ENCODE assay signal across 1 cellular context in the genomic region with DNA sequence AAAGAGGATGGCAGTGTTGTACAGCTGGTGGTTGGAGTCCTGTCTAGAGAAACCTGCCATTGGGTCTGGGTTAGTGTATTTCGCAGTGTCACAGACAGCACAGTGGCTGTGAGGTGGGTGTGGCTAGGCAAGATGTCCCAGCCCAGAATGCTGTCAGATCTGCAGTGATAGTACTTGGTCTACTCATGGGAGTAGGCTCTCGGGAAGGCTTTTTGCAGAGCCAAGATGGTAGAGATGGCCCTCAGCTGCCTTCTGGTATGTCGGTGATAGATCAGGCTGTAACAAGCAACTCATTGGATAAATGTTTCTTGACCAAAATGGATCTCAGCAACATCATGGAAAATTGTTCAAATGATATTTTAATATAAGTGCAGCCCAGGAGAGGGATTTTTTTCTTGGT.
TF ChIP-seq lines count a peak whose summit lies in the region.

No MANE protein-coding gene starts in this region.

TF ChIP-seq in K562, 482 proteins besides CTCF, POLR2A, EP300 and RAD21 (continued from another document):
- TF ChIP-seq, protein P1, sequence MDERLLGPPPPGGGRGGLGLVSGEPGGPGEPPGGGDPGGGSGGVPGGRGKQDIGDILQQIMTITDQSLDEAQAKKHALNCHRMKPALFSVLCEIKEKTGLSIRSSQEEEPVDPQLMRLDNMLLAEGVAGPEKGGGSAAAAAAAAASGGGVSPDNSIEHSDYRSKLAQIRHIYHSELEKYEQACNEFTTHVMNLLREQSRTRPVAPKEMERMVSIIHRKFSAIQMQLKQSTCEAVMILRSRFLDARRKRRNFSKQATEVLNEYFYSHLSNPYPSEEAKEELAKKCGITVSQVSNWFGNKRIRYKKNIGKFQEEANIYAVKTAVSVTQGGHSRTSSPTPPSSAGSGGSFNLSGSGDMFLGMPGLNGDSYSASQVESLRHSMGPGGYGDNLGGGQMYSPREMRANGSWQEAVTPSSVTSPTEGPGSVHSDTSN (CRISPR knock-in tag; IDR thresholded peaks at IDR 0.05; ENCODE audit: low read depth): no peak
- TF ChIP-seq, protein P1 (tag; conservative IDR thresholded peaks at IDR 0.05; ENCODE audit: low read depth): peak; percentile 51
- TF ChIP-seq JUND (IDR thresholded peaks at IDR 0.05; ENCODE audit: borderline replicate concordance, low read depth, low read length) (peak; percentile 42), JUND (tag; IDR thresholded peaks at IDR 0.05; ENCODE audit: borderline replicate concordance, low read depth, low read length) (peak; percentile 47; the same call in 1 of the 3 replicates), ZNF75A (CRISPR knock-in tag; IDR thresholded peaks at IDR 0.05) (no peak), RBM22 (IDR thresholded peaks at IDR 0.05; ENCODE audit: low read depth, low read length, poor library complexity, severe bottlenecking) (no peak), PTBP1 (IDR thresholded peaks at IDR 0.05; ENCODE audit: low read depth, low read length) (no peak), FOXJ2 (tag; IDR thresholded peaks at IDR 0.05) (peak; percentile 69; the same call in 1 of the 2 replicates), NELFE (IDR thresholded peaks at IDR 0.05; ENCODE audit: insufficient read depth, insufficient read length) (no peak), NFXL1 (CRISPR knock-in tag; IDR thresholded peaks at IDR 0.05) (no peak), CTBP1 (IDR thresholded peaks at IDR 0.05; ENCODE audit: borderline replicate concordance) (peak; percentile 76; the same call in 1 of the 2 replicates), ZNF311 (CRISPR knock-in tag; IDR thresholded peaks at IDR 0.05) (0 out of 2 replicates have a peak, but pooled peaks have one; percentile 36), SRSF3 (IDR thresholded peaks at IDR 0.05; ENCODE audit: insufficient read depth, low read length) (no peak), TBP (optimal IDR thresholded peaks at IDR 0.05; ENCODE audit: low read depth, low read length) (peak; percentile 40), HMBOX1 (IDR thresholded peaks at IDR 0.05) (peak; percentile 58), NRF1 (conservative IDR thresholded peaks at IDR 0.05 in 1 of 2, IDR thresholded peaks at IDR 0.05 in 1 of 2) (peak in 1 of 2 experiments; percentile 47; a peak in 2 of 4 replicates), NCOA6 (IDR thresholded peaks at IDR 0.05) (no peak), ATF7 (IDR thresholded peaks at IDR 0.05) (0 out of 2 replicates have a peak, but pooled peaks have one; percentile 22), MXI1 (IDR thresholded peaks at IDR 0.05; ENCODE audit: low read depth, low read length) (no peak)
- TF ChIP-seq, protein P2, sequence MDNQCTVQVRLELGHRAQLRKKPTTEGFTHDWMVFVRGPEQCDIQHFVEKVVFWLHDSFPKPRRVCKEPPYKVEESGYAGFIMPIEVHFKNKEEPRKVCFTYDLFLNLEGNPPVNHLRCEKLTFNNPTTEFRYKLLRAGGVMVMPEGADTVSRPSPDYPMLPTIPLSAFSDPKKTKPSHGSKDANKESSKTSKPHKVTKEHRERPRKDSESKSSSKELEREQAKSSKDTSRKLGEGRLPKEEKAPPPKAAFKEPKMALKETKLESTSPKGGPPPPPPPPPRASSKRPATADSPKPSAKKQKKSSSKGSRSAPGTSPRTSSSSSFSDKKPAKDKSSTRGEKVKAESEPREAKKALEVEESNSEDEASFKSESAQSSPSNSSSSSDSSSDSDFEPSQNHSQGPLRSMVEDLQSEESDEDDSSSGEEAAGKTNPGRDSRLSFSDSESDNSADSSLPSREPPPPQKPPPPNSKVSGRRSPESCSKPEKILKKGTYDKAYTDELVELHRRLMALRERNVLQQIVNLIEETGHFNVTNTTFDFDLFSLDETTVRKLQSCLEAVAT (IDR thresholded peaks at IDR 0.05): peak in 1 of 2 experiments; percentile 99; a peak in 2 of 4 replicates
- TF ChIP-seq, protein P3, sequence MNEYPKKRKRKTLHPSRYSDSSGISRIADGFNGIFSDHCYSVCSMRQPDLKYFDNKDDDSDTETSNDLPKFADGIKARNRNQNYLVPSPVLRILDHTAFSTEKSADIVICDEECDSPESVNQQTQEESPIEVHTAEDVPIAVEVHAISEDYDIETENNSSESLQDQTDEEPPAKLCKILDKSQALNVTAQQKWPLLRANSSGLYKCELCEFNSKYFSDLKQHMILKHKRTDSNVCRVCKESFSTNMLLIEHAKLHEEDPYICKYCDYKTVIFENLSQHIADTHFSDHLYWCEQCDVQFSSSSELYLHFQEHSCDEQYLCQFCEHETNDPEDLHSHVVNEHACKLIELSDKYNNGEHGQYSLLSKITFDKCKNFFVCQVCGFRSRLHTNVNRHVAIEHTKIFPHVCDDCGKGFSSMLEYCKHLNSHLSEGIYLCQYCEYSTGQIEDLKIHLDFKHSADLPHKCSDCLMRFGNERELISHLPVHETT (CRISPR knock-in tag; conservative IDR thresholded peaks at IDR 0.05 in 1 of 2, IDR thresholded peaks at IDR 0.05 in 1 of 2): peak in 1 of 2 experiments; percentile 29; a peak in 1 of 4 replicates
- TF ChIP-seq, protein P4, sequence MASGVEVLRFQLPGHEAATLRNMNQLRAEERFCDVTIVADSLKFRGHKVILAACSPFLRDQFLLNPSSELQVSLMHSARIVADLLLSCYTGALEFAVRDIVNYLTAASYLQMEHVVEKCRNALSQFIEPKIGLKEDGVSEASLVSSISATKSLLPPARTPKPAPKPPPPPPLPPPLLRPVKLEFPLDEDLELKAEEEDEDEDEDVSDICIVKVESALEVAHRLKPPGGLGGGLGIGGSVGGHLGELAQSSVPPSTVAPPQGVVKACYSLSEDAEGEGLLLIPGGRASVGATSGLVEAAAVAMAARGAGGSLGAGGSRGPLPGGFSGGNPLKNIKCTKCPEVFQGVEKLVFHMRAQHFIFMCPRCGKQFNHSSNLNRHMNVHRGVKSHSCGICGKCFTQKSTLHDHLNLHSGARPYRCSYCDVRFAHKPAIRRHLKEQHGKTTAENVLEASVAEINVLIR (CRISPR knock-in tag; IDR thresholded peaks at IDR 0.05): no peak
